Comparison of ENCODE assay signal across 16 cellular contexts in the genomic region with DNA sequence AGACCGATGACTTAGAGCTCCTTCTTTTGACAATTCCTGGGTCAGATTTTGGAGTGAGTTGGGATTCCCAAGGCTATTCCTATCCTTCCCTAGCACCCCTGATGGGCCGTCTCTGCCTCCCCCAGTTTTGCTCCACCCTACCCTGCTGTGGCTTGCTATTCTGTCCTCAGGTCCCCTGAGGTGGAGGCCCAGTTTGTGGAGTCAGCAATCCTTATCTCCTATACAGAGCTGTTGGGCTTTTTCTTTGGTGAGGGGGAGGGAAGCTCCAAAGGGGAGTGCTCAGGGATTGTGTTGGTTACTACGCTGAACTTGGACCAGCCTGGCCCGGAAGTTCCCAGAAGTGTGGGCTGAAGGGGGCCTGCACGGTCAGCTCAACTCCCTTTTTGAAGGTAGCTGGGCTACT. TPM values are rescaled to one million over a fixed set of nuclear protein-coding genes. Genes with fewer than 3 reads are reported as not detected.
DNase-seq lines count a peak whose midpoint lies in the region; ATAC-seq, FAIRE-seq and TF ChIP-seq lines count a peak whose summit lies in the region.
"Had no signal": no experiment of that assay in that cellular context is flagged by ENCODE, and none has a peak within 500 bp of the region (broad histone marks: within the 10 kb centered on the region; RNA-seq: fewer than 3 reads in every experiment).

No MANE protein-coding gene starts in this region.

- intact Hi-C loops in HepG2 (cut with micrococcal nuclease; ENCODE audit: unreplicated experiment): loop anchor here (10.0 kb wide), 1 partner anchor 58 kb away; the partner anchor contains the start of gene MED18

- H3K4me3 ChIP-seq in A549: no peak overlapping the region
- no peak overlapping the region for H3K4me3 ChIP-seq in HepG2 (replicated peaks in 1 of 3; ENCODE audit: insufficient read depth in 1 of 3, low read depth in 2 of 3, low read length in 3 of 3)
- no peak overlapping the region for H3K4me3 ChIP-seq in WERI-Rb-1 (ENCODE audit: low read depth, low read length)
- H3K4me3 ChIP-seq: mucosa of descending colon had no signal

- in situ Hi-C loops in HepG2 (cut with HindIII; ENCODE audit: extremely low pct_ligation_motif_present, low pct_unique_long_range_greater_than_20kb): no loop called here

- H3K4me2 ChIP-seq in A549 (no peak overlapping the region), HepG2 (ENCODE audit: low read depth, low read length) (peak overlapping the region; percentile 18; the same call in 1 of the 2 replicates)

- BruUV-seq in HepG2 (replicated peaks; lab: Mats Ljungman, UMichigan): no TSS peak

- DNase-seq in A549 (ENCODE audit: low read depth in 1 of 2, low spot score in 1 of 2) (no peak), RWPE1 (ENCODE audit: low spot score) (no peak), HepG2 (ENCODE audit: low spot score) (no peak), H54 (ENCODE audit: insufficient read length, low spot score) (no peak), WERI-Rb-1 (no peak)
- DNase-seq: activated CD4-positive, alpha-beta T cell treated with anti-CD3 and anti-CD28 coated beads for 1 hour; cortex of kidney; glutamatergic neuron; islet precursor cell; mucosa of descending colon; NCI-H146; NCI-H226; SHP77 treated with DMSO at 0.1 percent for 48 hours; stimulated activated naive CD4-positive, alpha-beta T cell had no signal

- H3K79me2 ChIP-seq in HepG2 (ENCODE audit: insufficient read depth, low read length): peaks cover 73% of the 10 kb centered on the region

- peaks cover 57% of the 10 kb centered on the region for H4K20me1 ChIP-seq in HepG2 (ENCODE audit: insufficient read depth, low read length)

- no peak overlapping the region for H2AFZ ChIP-seq in HepG2 (ENCODE audit: low read length)

- no peak overlapping the region for H3K9ac ChIP-seq in HepG2 (ENCODE audit: insufficient read depth, low read depth, low read length)

- FAIRE-seq in A549 (lab: Jason Lieb, UNC): no peak
- peak; percentile 30 for FAIRE-seq in HepG2 (lab: Jason Lieb, UNC)
- no peak for FAIRE-seq in H54 (lab: Jason Lieb, UNC)

- POLR2A ChIA-PET in A549 (lab: Yijun Ruan, JAX): interaction anchor here (1.2 kb wide), 1 partner anchor 18 kb away, joined by 4 read pairs; no protein-coding TSS in a partner anchor
- POLR2A ChIA-PET in RWPE1 (lab: Yijun Ruan, JAX; ENCODE audit: low non-redundant PET): interaction anchor here (0.6 kb wide), 1 partner anchor 55 kb away, joined by 8 read pairs; no protein-coding TSS in a partner anchor
- POLR2A ChIA-PET in HepG2 (lab: Yijun Ruan, JAX): interaction anchor here (0.7 to 1.7 kb wide), 4 partner anchors 9 to 62 kb away, joined by 3 to 10 read pairs (median 4); partner anchors contain the start of gene MED18

- no peak for TF ChIP-seq CTCF in A549 (IDR thresholded peaks at IDR 0.05)
- TF ChIP-seq CTCF in RWPE1 (conservative IDR thresholded peaks at IDR 0.05; ENCODE audit: low read depth): no peak
- TF ChIP-seq CTCF in HepG2 (CRISPR knock-in tag; IDR thresholded peaks at IDR 0.05): no peak
- no peak for TF ChIP-seq CTCF in WERI-Rb-1 (IDR thresholded peaks at IDR 0.05; ENCODE audit: low read depth, low read length)

- H3K27me3 ChIP-seq in HepG2 (ENCODE audit: control insufficient read depth in 1 of 2, insufficient read depth in 2 of 2, low read length in 2 of 2) (no peaks in the 10 kb centered on the region), WERI-Rb-1 (ENCODE audit: insufficient read depth, low read depth, severe bottlenecking) (no peaks in the 10 kb centered on the region)

- TF ChIP-seq POLR2A in A549 (IDR thresholded peaks at IDR 0.05; ENCODE audit: low read length) (no peak), HepG2 (IDR thresholded peaks at IDR 0.05; ENCODE audit: insufficient read depth in 1 of 2, low read depth in 2 of 2, low read length in 2 of 2) (no peak), H54 (IDR thresholded peaks at IDR 0.05; ENCODE audit: low read depth, low read length) (no peak)

- CTCF ChIA-PET in A549 (lab: Yijun Ruan, JAX): interaction anchor here (1.3 to 1.4 kb wide), 2 partner anchors 12 to 18 kb away, joined by 4 to 8 read pairs; no protein-coding TSS in a partner anchor
- CTCF ChIA-PET in RWPE1 (lab: Yijun Ruan, JAX): no interaction called here
- CTCF ChIA-PET in HepG2 (lab: Yijun Ruan, JAX; ENCODE audit: low intra/inter-chr PET ratio, low total read pairs): no interaction called here

- H3K4me1 ChIP-seq in A549 (peaks cover 44% of the 10 kb centered on the region), HepG2 (ENCODE audit: insufficient read depth, low read length) (peaks cover 82% of the 10 kb centered on the region)

- TF ChIP-seq EP300 in A549 (IDR thresholded peaks at IDR 0.05) (no peak), HepG2 (IDR thresholded peaks at IDR 0.05; ENCODE audit: low read depth in 2 of 2, low read length in 2 of 2) (no peak), HepG2 (CRISPR knock-in tag; IDR thresholded peaks at IDR 0.05; ENCODE audit: borderline replicate concordance) (no peak)

- H3K27ac ChIP-seq in A549: no peak overlapping the region
- H3K27ac ChIP-seq in RWPE1: peak overlapping the region; percentile 41
- H3K27ac ChIP-seq in HepG2 (ENCODE audit: extremely low read length, insufficient read depth, low read length): peak overlapping the region; percentile 7
- H3K27ac ChIP-seq in WERI-Rb-1: no peak overlapping the region
- H3K27ac ChIP-seq: epithelial cell of prostate had no signal

- ATAC-seq in A549 (no peak), HepG2 (peak; percentile 54; the same call in 2 of the 3 replicates), GM18870 (IDR thresholded peaks at IDR 0.05; ENCODE audit: unreplicated experiment) (no peak)
- ATAC-seq: mucosa of descending colon had no signal

- WGBS in A549 (ENCODE audit: missing lambda C conversion rate): 91% methylated on average over 4 of the region's 5 CpGs
- 60% methylated on average over 4 of the region's 5 CpGs for WGBS in HepG2 (ENCODE audit: low lambda C conversion rate)

- H3K36me3 ChIP-seq in HepG2 (replicated peaks in 1 of 2; ENCODE audit: control insufficient read depth in 1 of 2, insufficient read depth in 2 of 2, low read length in 2 of 2): peaks cover 2 to 20% of the 10 kb centered on the region in 2 experiments; a peak in 4 of 5 replicates
- H3K36me3 ChIP-seq in WERI-Rb-1: peaks cover 8% of the 10 kb centered on the region

- TF ChIP-seq RAD21 in A549 (conservative IDR thresholded peaks at IDR 0.05 in 1 of 2, IDR thresholded peaks at IDR 0.05 in 1 of 2): no peak
- no peak for TF ChIP-seq RAD21 in HepG2 (CRISPR knock-in tag; IDR thresholded peaks at IDR 0.05)

- H3K9me3 ChIP-seq in A549 (no peaks in the 10 kb centered on the region), HepG2 (ENCODE audit: low read length) (no peaks in the 10 kb centered on the region), WERI-Rb-1 (ENCODE audit: severe bottlenecking) (no peaks in the 10 kb centered on the region)
- H3K9me3 ChIP-seq: mucosa of descending colon had no signal

RNA-seq across cellular contexts. Expression of gene SESN2, which starts 7.6 kb away (rescaled TPM):
- 16.6 and 16.7 TPM in 2 replicates for polyA plus RNA-seq in A549 (2011; rRNA removed)
- 6.2 and 7.9 TPM in 2 replicates for polyA plus RNA-seq in A549 (2012; cell fraction: cytosol; rRNA removed)
- polyA plus RNA-seq in A549 (2012; cell fraction: nucleus; rRNA removed): 12.5 and 16.4 TPM in 2 replicates
- 5.2 to 5.6 TPM (median 5.6 TPM) in 3 replicates for polyA plus RNA-seq in A549 (2017; fragmentation: RNase III; extraction: RNeasy Plus Mini Kit Qiagen cat#74134 plus additional on column Dnase treatment)
- polyA minus RNA-seq in A549 (2011; rRNA and poly(A)+ RNA removed): 25.4 and 29.1 TPM in 2 replicates
- 10.4 and 13.2 TPM in 2 replicates for total RNA-seq in HepG2 (2016; rRNA removed; fragmentation: Illumina TruSeq; extraction: Trizol)
- 2.1 and 2.5 TPM in 2 replicates for total RNA-seq in HepG2 (2016; cell fraction: cytosol; rRNA removed; fragmentation: Illumina TruSeq; extraction: Trizol; ENCODE audit: low read depth)
- total RNA-seq in HepG2 (2016; cell fraction: insoluble cytoplasmic fraction; rRNA removed; fragmentation: Illumina TruSeq; extraction: Trizol): 10.0 and 12.0 TPM in 2 replicates
- total RNA-seq in HepG2 (2016; cell fraction: membrane; rRNA removed; fragmentation: Illumina TruSeq; extraction: Trizol): 5.6 and 7.1 TPM in 2 replicates
- 8.1 and 8.4 TPM in 2 replicates for total RNA-seq in HepG2 (2016; cell fraction: nucleus; rRNA removed; fragmentation: Illumina TruSeq; extraction: Trizol)
- 19.1 and 24.8 TPM in 2 replicates for polyA plus RNA-seq in HepG2 (2011; rRNA removed)
- polyA plus RNA-seq in HepG2 (2011; cell fraction: cytosol; rRNA removed): 11.7 and 14.9 TPM in 2 replicates
- 26.7 and 32.2 TPM in 2 replicates for polyA plus RNA-seq in HepG2 (2011; cell fraction: nucleus; rRNA removed)
- polyA plus RNA-seq in HepG2 (2012): 7.3 and 18.2 TPM in 2 replicates
- 1.3 and 1.4 TPM in 2 replicates for polyA plus RNA-seq in HepG2 (2016; cell fraction: cytosol; fragmentation: Illumina TruSeq; extraction: Trizol; ENCODE audit: low read depth)
- 9.6 and 12.1 TPM in 2 replicates for polyA plus RNA-seq in HepG2 (2016; cell fraction: insoluble cytoplasmic fraction; fragmentation: Illumina TruSeq; extraction: Trizol; ENCODE audit: low read depth)
- 4.3 and 4.7 TPM in 2 replicates for polyA plus RNA-seq in HepG2 (2016; cell fraction: membrane; fragmentation: Illumina TruSeq; extraction: Trizol; ENCODE audit: low read depth)
- 14.7 and 15.5 TPM in 2 replicates for polyA plus RNA-seq in HepG2 (2016; cell fraction: nucleus; fragmentation: Illumina TruSeq; extraction: Trizol; ENCODE audit: insufficient read depth, low read depth)
- polyA minus RNA-seq in HepG2 (2011; rRNA and poly(A)+ RNA removed; ENCODE audit: low replicate concordance): 21.9 and 39.6 TPM in 2 replicates
- polyA minus RNA-seq in HepG2 (2011; cell fraction: cytosol; rRNA and poly(A)+ RNA removed): 9.8 and 11.5 TPM in 2 replicates
- polyA minus RNA-seq in HepG2 (2011; cell fraction: nucleus; rRNA and poly(A)+ RNA removed): 11.8 and 11.9 TPM in 2 replicates

RNA-seq across cellular contexts. Expression of gene ATP5IF1, which starts 31.0 kb away (rescaled TPM):
- polyA plus RNA-seq in A549 (2011; rRNA removed) (102 and 178 TPM in 2 replicates), A549 (2017; fragmentation: RNase III; extraction: RNeasy Plus Mini Kit Qiagen cat#74134 plus additional on column Dnase treatment) (229 to 240 TPM (median 234 TPM) in 3 replicates), HepG2 (2011; rRNA removed) (85.5 and 97.7 TPM in 2 replicates)
- polyA plus RNA-seq in A549 (2012; cell fraction: cytosol; rRNA removed): 245 and 347 TPM in 2 replicates
- polyA plus RNA-seq in A549 (2012; cell fraction: nucleus; rRNA removed): 73.8 and 121 TPM in 2 replicates
- 9.6 and 12.8 TPM in 2 replicates for polyA minus RNA-seq in A549 (2011; rRNA and poly(A)+ RNA removed)
- total RNA-seq in HepG2 (2016; rRNA removed; fragmentation: Illumina TruSeq; extraction: Trizol): 131 and 143 TPM in 2 replicates
- 48.9 and 52.9 TPM in 2 replicates for total RNA-seq in HepG2 (2016; cell fraction: cytosol; rRNA removed; fragmentation: Illumina TruSeq; extraction: Trizol; ENCODE audit: low read depth)
- 135 and 167 TPM in 2 replicates for total RNA-seq in HepG2 (2016; cell fraction: insoluble cytoplasmic fraction; rRNA removed; fragmentation: Illumina TruSeq; extraction: Trizol)
- 52.5 and 57.7 TPM in 2 replicates for total RNA-seq in HepG2 (2016; cell fraction: membrane; rRNA removed; fragmentation: Illumina TruSeq; extraction: Trizol)
- total RNA-seq in HepG2 (2016; cell fraction: nucleus; rRNA removed; fragmentation: Illumina TruSeq; extraction: Trizol): 53.2 and 53.6 TPM in 2 replicates
- polyA plus RNA-seq in HepG2 (2011; cell fraction: cytosol; rRNA removed): 137 and 146 TPM in 2 replicates
- 78.4 and 120 TPM in 2 replicates for polyA plus RNA-seq in HepG2 (2011; cell fraction: nucleus; rRNA removed)
- polyA plus RNA-seq in HepG2 (2012): 116 and 168 TPM in 2 replicates
- polyA plus RNA-seq in HepG2 (2016; cell fraction: cytosol; fragmentation: Illumina TruSeq; extraction: Trizol; ENCODE audit: low read depth): 56.9 and 60.0 TPM in 2 replicates
- 155 and 173 TPM in 2 replicates for polyA plus RNA-seq in HepG2 (2016; cell fraction: insoluble cytoplasmic fraction; fragmentation: Illumina TruSeq; extraction: Trizol; ENCODE audit: low read depth)
- polyA plus RNA-seq in HepG2 (2016; cell fraction: membrane; fragmentation: Illumina TruSeq; extraction: Trizol; ENCODE audit: low read depth): 59.9 and 60.4 TPM in 2 replicates
- polyA plus RNA-seq in HepG2 (2016; cell fraction: nucleus; fragmentation: Illumina TruSeq; extraction: Trizol; ENCODE audit: insufficient read depth, low read depth): 116 and 123 TPM in 2 replicates
- 26.2 and 37.8 TPM in 2 replicates for polyA minus RNA-seq in HepG2 (2011; rRNA and poly(A)+ RNA removed; ENCODE audit: low replicate concordance)
- polyA minus RNA-seq in HepG2 (2011; cell fraction: cytosol; rRNA and poly(A)+ RNA removed): 26.0 and 33.5 TPM in 2 replicates
- 17.9 and 22.1 TPM in 2 replicates for polyA minus RNA-seq in HepG2 (2011; cell fraction: nucleus; rRNA and poly(A)+ RNA removed)

RNA-seq across cellular contexts. Expression of gene DNAJC8, which starts 34.1 kb away (rescaled TPM):
- polyA plus RNA-seq in A549 (2011; rRNA removed) (67.0 and 93.7 TPM in 2 replicates), A549 (2017; fragmentation: RNase III; extraction: RNeasy Plus Mini Kit Qiagen cat#74134 plus additional on column Dnase treatment) (81.7 to 87.3 TPM (median 81.8 TPM) in 3 replicates), HepG2 (2011; rRNA removed) (48.4 and 54.5 TPM in 2 replicates)
- 39.9 and 42.3 TPM in 2 replicates for polyA plus RNA-seq in A549 (2012; cell fraction: cytosol; rRNA removed)
- polyA plus RNA-seq in A549 (2012; cell fraction: nucleus; rRNA removed): 19.3 and 29.0 TPM in 2 replicates
- 18.1 and 18.8 TPM in 2 replicates for polyA minus RNA-seq in A549 (2011; rRNA and poly(A)+ RNA removed)
- total RNA-seq in HepG2 (2016; rRNA removed; fragmentation: Illumina TruSeq; extraction: Trizol): 126 and 180 TPM in 2 replicates
- total RNA-seq in HepG2 (2016; cell fraction: cytosol; rRNA removed; fragmentation: Illumina TruSeq; extraction: Trizol; ENCODE audit: low read depth): 25.1 and 26.4 TPM in 2 replicates
- total RNA-seq in HepG2 (2016; cell fraction: insoluble cytoplasmic fraction; rRNA removed; fragmentation: Illumina TruSeq; extraction: Trizol): 132 and 187 TPM in 2 replicates
- 45.3 and 52.1 TPM in 2 replicates for total RNA-seq in HepG2 (2016; cell fraction: membrane; rRNA removed; fragmentation: Illumina TruSeq; extraction: Trizol)
- 55.9 and 61.0 TPM in 2 replicates for total RNA-seq in HepG2 (2016; cell fraction: nucleus; rRNA removed; fragmentation: Illumina TruSeq; extraction: Trizol)
- 36.4 and 46.8 TPM in 2 replicates for polyA plus RNA-seq in HepG2 (2011; cell fraction: cytosol; rRNA removed)
- 20.6 and 24.0 TPM in 2 replicates for polyA plus RNA-seq in HepG2 (2011; cell fraction: nucleus; rRNA removed)
- polyA plus RNA-seq in HepG2 (2012): 54.3 and 68.8 TPM in 2 replicates
- 24.2 and 24.3 TPM in 2 replicates for polyA plus RNA-seq in HepG2 (2016; cell fraction: cytosol; fragmentation: Illumina TruSeq; extraction: Trizol; ENCODE audit: low read depth)
- polyA plus RNA-seq in HepG2 (2016; cell fraction: insoluble cytoplasmic fraction; fragmentation: Illumina TruSeq; extraction: Trizol; ENCODE audit: low read depth): 224 and 245 TPM in 2 replicates
- polyA plus RNA-seq in HepG2 (2016; cell fraction: membrane; fragmentation: Illumina TruSeq; extraction: Trizol; ENCODE audit: low read depth): 43.7 and 45.5 TPM in 2 replicates
- polyA plus RNA-seq in HepG2 (2016; cell fraction: nucleus; fragmentation: Illumina TruSeq; extraction: Trizol; ENCODE audit: insufficient read depth, low read depth): 124 and 135 TPM in 2 replicates
- 33.9 and 41.6 TPM in 2 replicates for polyA minus RNA-seq in HepG2 (2011; rRNA and poly(A)+ RNA removed; ENCODE audit: low replicate concordance)
- 16.9 and 17.8 TPM in 2 replicates for polyA minus RNA-seq in HepG2 (2011; cell fraction: cytosol; rRNA and poly(A)+ RNA removed)
- polyA minus RNA-seq in HepG2 (2011; cell fraction: nucleus; rRNA and poly(A)+ RNA removed): 15.6 and 21.8 TPM in 2 replicates

Comparison
In these comparisons a context has a peak if more than half of its experiments do, and no peak if none do; other contexts are left out.
1. H3K27ac ChIP-seq: peak in RWPE1 (single experiment) and HepG2 (single experiment); none in A549 (0 of 2) and WERI-Rb-1 (single experiment).
2. Of the 38 proteins assayed by ChIP-seq in both HepG2 and A549: peak only in HepG2: none; only in A549: none; in both: MAFK; in neither: 37.